ENCODE assay signal across 8 cellular contexts in the genomic region with DNA sequence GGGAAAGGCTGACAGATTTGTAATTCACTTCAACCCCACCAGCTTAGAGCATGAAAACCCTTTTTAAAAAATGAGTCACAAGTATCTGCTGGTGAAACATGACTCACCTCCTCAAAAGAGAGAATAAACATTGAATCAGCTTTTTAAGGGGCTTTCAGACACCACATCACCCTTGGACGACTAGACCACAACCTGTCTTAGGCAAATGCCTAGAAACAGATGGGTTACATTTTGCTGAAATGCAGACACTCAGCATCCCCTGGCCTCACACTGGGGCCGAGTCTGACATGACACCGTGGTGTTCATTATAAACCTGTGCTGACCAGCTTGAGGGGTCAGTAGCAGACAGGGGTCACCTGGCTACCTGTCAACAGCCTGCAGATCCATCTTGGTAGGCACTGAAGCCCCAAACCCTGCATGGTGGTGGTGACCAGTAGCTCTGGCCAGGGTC.
A peak's percentile ranks its signal among the peaks of the same experiment; 100 is the strongest.
DNase-seq lines count a peak whose midpoint lies in the region; ATAC-seq and TF ChIP-seq lines count a peak whose summit lies in the region.

No MANE protein-coding gene starts in this region.

- H3K27me3 ChIP-seq in MM.1S (replicated peaks; ENCODE audit: insufficient read depth, low read length) (no peaks in the 10 kb centered on the region), tibial nerve (no peaks in the 10 kb centered on the region), WERI-Rb-1 (ENCODE audit: insufficient read depth, low read depth, severe bottlenecking) (no peaks in the 10 kb centered on the region)

- H3K4me1 Mint-ChIP-seq in CD14-positive monocyte = peaks cover 5% of the 10 kb centered on the region
- peaks cover 10% of the 10 kb centered on the region for H3K4me1 Mint-ChIP-seq in stimulated activated memory B cell treated with anti-CD40 and anti-IgM and Interleukin-4, amounts not matched to agents 10 μg/mL and 1 μg/mL and 100 μg/mL, for 72 hours

- no peaks in the 10 kb centered on the region for H3K79me2 ChIP-seq in MM.1S (ENCODE audit: low read length)

- no peak for TF ChIP-seq POLR2A in tibial nerve (IDR thresholded peaks at IDR 0.05)

- no peak overlapping the region for H3K9ac ChIP-seq in MM.1S (ENCODE audit: low read length)

- ATAC-seq in GM21381 (IDR thresholded peaks at IDR 0.05; ENCODE audit: unreplicated experiment) = peak; percentile 80
- no peak for ATAC-seq in stimulated activated memory B cell treated with anti-CD40 and anti-IgM and Interleukin-4, amounts not matched to agents 10 μg/mL and 1 μg/mL and 100 μg/mL, for 72 hours

- peak overlapping the region; percentile 19; the same call in 1 of the 2 replicates for H3K27ac ChIP-seq in MM.1S (ENCODE audit: low read length)
- no peak overlapping the region for H3K27ac ChIP-seq in tibial nerve
- no peak overlapping the region for H3K27ac ChIP-seq in WERI-Rb-1

- H3K9me3 ChIP-seq in MM.1S (replicated peaks; ENCODE audit: insufficient read depth, low read length) (no peaks in the 10 kb centered on the region), tibial nerve (peaks cover 0 to 10% (median 0%) of the 10 kb centered on the region in 4 donors), WERI-Rb-1 (ENCODE audit: severe bottlenecking) (peaks cover 2% of the 10 kb centered on the region)

- intact Hi-C loops in CD14-positive monocyte (cut with micrococcal nuclease) = no loop called here

- peak overlapping the region; percentile 38; the same call in 1 of the 2 replicates for H3K4me2 ChIP-seq in MM.1S (ENCODE audit: low read depth, low read length)

- H3K4me1 ChIP-seq in MM.1S (ENCODE audit: low read length) = peaks cover 17% of the 10 kb centered on the region
- no peaks in the 10 kb centered on the region for H3K4me1 ChIP-seq in tibial nerve

- no peaks in the 10 kb centered on the region for H4K20me1 ChIP-seq in MM.1S (ENCODE audit: insufficient read depth, low read length)

- TF ChIP-seq EP300 in tibial nerve (IDR thresholded peaks at IDR 0.05) = no peak

- DNase-seq in CD14-positive monocyte (ENCODE audit: low spot score) (peak; percentile 27), MM.1S (peak; percentile 65), fibroblast of the conjunctiva (ENCODE audit: low read depth) (peak; percentile 2), tibial nerve (ENCODE audit: low spot score in 2 of 2) (no peak), T1000 (lab: John Stamatoyannopoulos, UW) (no peak), WERI-Rb-1 (no peak)

- WGBS in tibial nerve, 2 donors = 50 to 66% methylated on average over 2 to 3 of the region's 3 CpGs

- H2AFZ ChIP-seq in MM.1S (ENCODE audit: low read length) = no peak overlapping the region

- H3K9me3 Mint-ChIP-seq in CD14-positive monocyte = peaks cover 8 to 16% (median 9%) of the 10 kb centered on the region in 7 donors
- peaks cover 16% of the 10 kb centered on the region for H3K9me3 Mint-ChIP-seq in stimulated activated memory B cell treated with anti-CD40 and anti-IgM and Interleukin-4, amounts not matched to agents 10 μg/mL and 1 μg/mL and 100 μg/mL, for 72 hours

- TF ChIP-seq CTCF in CD14-positive monocyte (IDR thresholded peaks at IDR 0.05) (no peak), MM.1S (IDR thresholded peaks at IDR 0.05; ENCODE audit: low read length) (no peak), tibial nerve (IDR thresholded peaks at IDR 0.05) (no peak), WERI-Rb-1 (IDR thresholded peaks at IDR 0.05; ENCODE audit: low read depth, low read length) (no peak)

- H3K4me3 ChIP-seq in MM.1S (ENCODE audit: low read length) = no peak overlapping the region
- H3K4me3 ChIP-seq in tibial nerve = no peak overlapping the region
- no peak overlapping the region for H3K4me3 ChIP-seq in WERI-Rb-1 (ENCODE audit: low read depth, low read length)

- no peaks in the 10 kb centered on the region for H3K36me3 Mint-ChIP-seq in CD14-positive monocyte
- H3K36me3 Mint-ChIP-seq in stimulated activated memory B cell treated with anti-CD40 and anti-IgM and Interleukin-4, amounts not matched to agents 10 μg/mL and 1 μg/mL and 100 μg/mL, for 72 hours = peaks cover 10% of the 10 kb centered on the region

- H3K4me3 Mint-ChIP-seq in CD14-positive monocyte = no peak overlapping the region
- no peak overlapping the region for H3K4me3 Mint-ChIP-seq in stimulated activated memory B cell treated with anti-CD40 and anti-IgM and Interleukin-4, amounts not matched to agents 10 μg/mL and 1 μg/mL and 100 μg/mL, for 72 hours

- H3K36me3 ChIP-seq in MM.1S (replicated peaks; ENCODE audit: insufficient read depth, low read length) (no peaks in the 10 kb centered on the region), tibial nerve (no peaks in the 10 kb centered on the region), WERI-Rb-1 (no peaks in the 10 kb centered on the region)

- H3K27me3 Mint-ChIP-seq in CD14-positive monocyte (ENCODE audit: low read depth in 3 of 3) = peaks cover 10 to 19% (median 14%) of the 10 kb centered on the region in 3 donors
- H3K27me3 Mint-ChIP-seq in stimulated activated memory B cell treated with anti-CD40 and anti-IgM and Interleukin-4, amounts not matched to agents 10 μg/mL and 1 μg/mL and 100 μg/mL, for 72 hours = peaks cover 18% of the 10 kb centered on the region

- H3K9me2 ChIP-seq in MM.1S (replicated peaks; ENCODE audit: insufficient read depth, low read length) = no peaks in the 10 kb centered on the region

- H3K27ac Mint-ChIP-seq in CD14-positive monocyte = no peak overlapping the region
- no peak overlapping the region for H3K27ac Mint-ChIP-seq in stimulated activated memory B cell treated with anti-CD40 and anti-IgM and Interleukin-4, amounts not matched to agents 10 μg/mL and 1 μg/mL and 100 μg/mL, for 72 hours

- no peaks in the 10 kb centered on the region for H3F3A ChIP-seq in MM.1S (ENCODE audit: insufficient read depth, low read length)

Comparison
In these comparisons a context has a peak if more than half of its experiments do, and no peak if none do; other contexts are left out.
1. DNase-seq: peak in CD14-positive monocyte (single experiment), MM.1S (single experiment) and fibroblast of the conjunctiva (single experiment); none in tibial nerve (0 of 2), T1000 (single experiment) and WERI-Rb-1 (single experiment).